ENCODE assay signal across 8 cellular contexts in genomic region chr6:140319209-140319608, GRCh38.
DNase-seq lines count a peak whose midpoint lies in the region; ATAC-seq and TF ChIP-seq lines count a peak whose summit lies in the region.

No MANE protein-coding gene starts in this region.

- H3K4me3 Mint-ChIP-seq in immature natural killer cell, result peak overlapping the region in 3 of 5 donors; percentile 23 to 52 (median 33)

- ATAC-seq in GM21529 (IDR thresholded peaks at IDR 0.05; ENCODE audit: unreplicated experiment), result peak; percentile 71

- TF ChIP-seq CTCF in AG10803 (conservative IDR thresholded peaks at IDR 0.05; ENCODE audit: low read length), result no peak

- no peaks in the 10 kb centered on the region for H3K4me1 Mint-ChIP-seq in immature natural killer cell

- no peaks in the 10 kb centered on the region for H3K9me3 Mint-ChIP-seq in immature natural killer cell

- no peaks in the 10 kb centered on the region for H3K36me3 Mint-ChIP-seq in immature natural killer cell

- intact Hi-C loops in posterior vena cava (cut with DNase I), result no loop called here

- no peaks in the 10 kb centered on the region for H3K27me3 Mint-ChIP-seq in immature natural killer cell (ENCODE audit: low read depth in 3 of 3)

- no peak overlapping the region for H3K27ac Mint-ChIP-seq in immature natural killer cell

- DNase-seq in AG10803 (ENCODE audit: low read depth) (peak; percentile 40), LHCN-M2 (ENCODE audit: low read depth) (peak; percentile 43), immature natural killer cell (no peak), NCI-H345 treated with DMSO at 0.1 percent for 48 hours (lab: John Stamatoyannopoulos, UW; ENCODE audit: unreplicated experiment) (no peak), posterior vena cava (ENCODE audit: low spot score) (no peak)
- DNase-seq in effector CD8-positive, alpha-beta T cell (lab: John Stamatoyannopoulos, UW), result no peak
- no peak for DNase-seq in activated CD8-positive, alpha-beta memory T cell treated with anti-CD3 and anti-CD28 coated beads, Interleukin-2, amount 50 U/mL, for 4 hours

- no peak overlapping the region for H3K4me3 ChIP-seq in AG10803 (ENCODE audit: low read length)

Comparison
In these comparisons a context has a peak if more than half of its experiments do, and no peak if none do; other contexts are left out.
1. DNase-seq: peak in AG10803 (single experiment) and LHCN-M2 (single experiment); none in immature natural killer cell (0 of 3), NCI-H345 treated with DMSO at 0.1 percent for 48 hours (single experiment), posterior vena cava (single experiment), effector CD8-positive, alpha-beta T cell (single experiment) and activated CD8-positive, alpha-beta memory T cell treated with anti-CD3 and anti-CD28 coated beads, Interleukin-2, amount 50 U/mL, for 4 hours (single experiment).